In genomic region chr2:49973917-49974368, GRCh38 we compare ENCODE assay signal across 8 cellular contexts.
A peak's percentile ranks its signal among the peaks of the same experiment; 100 is the strongest.
DNase-seq lines count a peak whose midpoint lies in the region; ATAC-seq lines count a peak whose summit lies in the region.

No MANE protein-coding gene starts in this region.

- DNase-seq in DMS79 treated with DMSO at 0.1 percent for 48 hours (lab: John Stamatoyannopoulos, UW), result peak; percentile 80
- DNase-seq in NCI-H2029 (lab: John Stamatoyannopoulos, UW), result peak; percentile 73
- DNase-seq in activated CD4-positive, alpha-beta T cell treated with anti-CD3 and anti-CD28 coated beads for 1 hour, result peak; percentile 28
- peak; percentile 87 for DNase-seq in cerebellum (ENCODE audit: low spot score)
- peak; percentile 43 for DNase-seq in left lobe of liver (ENCODE audit: low spot score)
- peak; percentile 43 to 45 for DNase-seq in stimulated activated CD4-positive, alpha-beta T cell treated with anti-CD3 and anti-CD28 coated beads, Interleukin-4, amount 100 ng/mL, for 4 hours
- no peak for DNase-seq in SIG-M5 treated with dmso at 0.1 percent for 504 hours (lab: John Stamatoyannopoulos, UW; ENCODE audit: unreplicated experiment)

- peak; percentile 100 for ATAC-seq in HG02588 (IDR thresholded peaks at IDR 0.05; ENCODE audit: unreplicated experiment)
- peak; percentile 36 for ATAC-seq in left lobe of liver
